In the genomic region with DNA sequence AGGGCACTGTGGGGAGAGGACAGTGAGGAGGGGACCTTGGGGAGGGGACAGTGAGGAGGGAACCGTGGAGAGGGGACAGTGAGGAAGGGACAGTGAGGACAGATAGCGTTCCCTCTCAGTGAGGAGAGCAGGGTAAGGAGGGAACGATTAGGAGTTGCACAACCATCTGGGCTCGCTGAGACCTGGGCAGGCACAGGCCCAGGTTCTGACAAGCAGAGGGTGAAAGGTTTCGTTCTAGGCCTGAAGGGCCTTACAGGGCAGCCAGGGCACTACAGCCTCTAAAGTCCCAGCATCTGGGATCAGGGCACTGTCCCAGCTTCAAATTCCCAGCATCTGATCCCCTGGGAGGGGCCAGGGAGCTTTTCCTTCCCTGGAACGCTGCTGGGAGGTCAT, we compare ENCODE assay signal across 5 cellular contexts. TPM values are rescaled to one million over a fixed set of nuclear protein-coding genes. Genes with fewer than 3 reads are reported as not detected.
A peak's percentile ranks its signal among the peaks of the same experiment; 100 is the strongest.
DNase-seq lines count a peak whose midpoint lies in the region; ATAC-seq, FAIRE-seq and TF ChIP-seq lines count a peak whose summit lies in the region.
"Not testable (repeated sequence)": the region's sequence is repeated elsewhere in the genome, so short reads cannot be mapped to it uniquely, and the experiment has no call there.
"Had no signal": no experiment of that assay in that cellular context is flagged by ENCODE, and none has a peak within 500 bp of the region (broad histone marks: within the 10 kb centered on the region; RNA-seq: fewer than 3 reads in every experiment).

No MANE protein-coding gene starts in this region.

- not testable (repeated sequence) for ATAC-seq in stimulated activated naive B cell treated with anti-CD40 and anti-IgM and Interleukin-4, amounts not matched to agents 10 μg/mL and 1 μg/mL and 100 μg/mL, for 72 hours (replicated peaks)

- H3K4me3 ChIP-seq in bronchial epithelial cell (ENCODE audit: low read depth, low read length) = not testable (repeated sequence)

- peaks cover 14 to 16% of the 10 kb centered on the region in 2 donors for H3K4me1 Mint-ChIP-seq in stimulated activated naive B cell treated with anti-CD40 and anti-IgM and Interleukin-4, amounts not matched to agents 10 μg/mL and 1 μg/mL and 100 μg/mL, for 72 hours

- DNase-seq in bronchial epithelial cell (ENCODE audit: low read depth); stimulated activated naive B cell treated with anti-CD40 and anti-IgM and Interleukin-4, amounts not matched to agents 10 μg/mL and 1 μg/mL and 100 μg/mL, for 72 hours: not testable (repeated sequence)

- H3K27ac Mint-ChIP-seq in stimulated activated naive B cell treated with anti-CD40 and anti-IgM and Interleukin-4, amounts not matched to agents 10 μg/mL and 1 μg/mL and 100 μg/mL, for 72 hours = not testable (repeated sequence)

- peak overlapping the region; percentile 65 for H3K4me3 Mint-ChIP-seq in stimulated activated naive B cell treated with anti-CD40 and anti-IgM and Interleukin-4, amounts not matched to agents 10 μg/mL and 1 μg/mL and 100 μg/mL, for 72 hours

- H3K9me3 Mint-ChIP-seq in stimulated activated naive B cell treated with anti-CD40 and anti-IgM and Interleukin-4, amounts not matched to agents 10 μg/mL and 1 μg/mL and 100 μg/mL, for 72 hours = not testable (repeated sequence)

- not testable (repeated sequence) for TF ChIP-seq CTCF in bronchial epithelial cell (IDR thresholded peaks at IDR 0.05; ENCODE audit: insufficient read depth, low read length, severe bottlenecking)

- peak; percentile 87 for FAIRE-seq in bronchial epithelial cell (lab: Jason Lieb, UNC)

- H3K36me3 ChIP-seq in bronchial epithelial cell (ENCODE audit: control insufficient read depth, insufficient read depth, low read length) = not testable (repeated sequence)

- H3K27me3 ChIP-seq in bronchial epithelial cell (ENCODE audit: control insufficient read depth, insufficient read depth, low read length) = not testable (repeated sequence)

- not testable (repeated sequence) for H3K36me3 Mint-ChIP-seq in stimulated activated naive B cell treated with anti-CD40 and anti-IgM and Interleukin-4, amounts not matched to agents 10 μg/mL and 1 μg/mL and 100 μg/mL, for 72 hours

- peaks cover 31 to 68% of the 10 kb centered on the region in 2 donors for H3K27me3 Mint-ChIP-seq in stimulated activated naive B cell treated with anti-CD40 and anti-IgM and Interleukin-4, amounts not matched to agents 10 μg/mL and 1 μg/mL and 100 μg/mL, for 72 hours

RNA-seq across cellular contexts. Expression of gene HBZ, which starts 0.7 kb away (rescaled TPM):
- total RNA-seq in bronchial epithelial cell = not detected in 2 replicates
- total RNA-seq: foreskin keratinocyte, posterior vena cava, SJCRH30 had no signal

RNA-seq across cellular contexts. Expression of gene HBM, which starts 12.7 kb away (rescaled TPM):
- total RNA-seq in bronchial epithelial cell = not detected in 2 replicates
- total RNA-seq: foreskin keratinocyte, SJCRH30 had no signal

RNA-seq across cellular contexts. Expression of gene NPRL3, which starts 14.7 kb away (rescaled TPM):
- 6.8 TPM in 2 replicates for total RNA-seq in bronchial epithelial cell

RNA-seq across cellular contexts. Expression of gene HBA2, which starts 19.6 kb away (rescaled TPM):
- total RNA-seq in bronchial epithelial cell = not detected in 2 replicates
- total RNA-seq: foreskin keratinocyte, SJCRH30 had no signal

RNA-seq across cellular contexts. Expression of gene HBA1, which starts 23.4 kb away (rescaled TPM):
- not detected in 2 replicates for total RNA-seq in bronchial epithelial cell
- total RNA-seq: foreskin keratinocyte, SJCRH30 had no signal
